ENCODE assay signal across 8 cellular contexts in the genomic region with DNA sequence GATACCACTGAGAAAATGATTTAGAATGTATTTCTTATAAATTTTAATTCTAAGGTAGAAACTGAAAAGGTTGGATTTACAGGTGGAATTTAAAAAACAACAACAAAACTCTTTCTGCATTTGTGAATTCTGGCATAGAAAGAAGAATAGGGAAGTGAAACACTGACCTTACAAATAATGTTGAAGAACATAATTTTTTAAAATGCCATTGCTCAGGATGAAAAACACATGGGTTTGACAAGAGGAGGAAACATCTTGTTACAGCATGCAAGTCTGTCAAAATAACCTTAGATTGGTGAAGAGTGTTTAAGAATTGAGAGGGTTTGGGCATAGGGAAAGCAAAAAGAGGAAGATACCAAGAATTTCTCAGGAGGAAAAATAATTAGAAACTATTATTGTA.
DNase-seq lines count a peak whose midpoint lies in the region; ATAC-seq and TF ChIP-seq lines count a peak whose summit lies in the region.

No MANE protein-coding gene starts in this region.

- DNase-seq in activated naive CD8-positive, alpha-beta T cell treated with anti-CD3 and anti-CD28 coated beads, Interleukin-2, amount 50 U/mL, for 24 hours: no peak
- DNase-seq in tibial artery (no peak), NCI-H2227 treated with DMSO at 0.1 percent for 48 hours (lab: John Stamatoyannopoulos, UW) (no peak), kidney tubule cell (ENCODE audit: low spot score) (no peak), KG1 (lab: John Stamatoyannopoulos, UW) (no peak)

- H3K4me3 ChIP-seq in tibial artery: no peak overlapping the region

- H3K4me1 Mint-ChIP-seq in activated naive CD8-positive, alpha-beta T cell treated with anti-CD3 and anti-CD28 coated beads, Interleukin-2, amount 50 U/mL, for 24 hours: peaks cover 53% of the 10 kb centered on the region

- intact Hi-C loops in tibial artery (cut with DNase I; ENCODE audit: low total_unique reads): no loop called here

- no peak for TF ChIP-seq CTCF in tibial artery (IDR thresholded peaks at IDR 0.05)

- no peaks in the 10 kb centered on the region for H3K36me3 ChIP-seq in tibial artery

- H3K4me3 Mint-ChIP-seq in activated naive CD8-positive, alpha-beta T cell treated with anti-CD3 and anti-CD28 coated beads, Interleukin-2, amount 50 U/mL, for 24 hours: peak overlapping the region; percentile 26

- peaks cover 30% of the 10 kb centered on the region for H3K9me3 Mint-ChIP-seq in activated naive CD8-positive, alpha-beta T cell treated with anti-CD3 and anti-CD28 coated beads, Interleukin-2, amount 50 U/mL, for 24 hours

- H3K27ac ChIP-seq in tibial artery: no peak overlapping the region

- ATAC-seq in GM18498 (IDR thresholded peaks at IDR 0.05; ENCODE audit: unreplicated experiment) (peak; percentile 55), GM19467 (IDR thresholded peaks at IDR 0.05; ENCODE audit: unreplicated experiment) (peak; percentile 43), HG03432 (IDR thresholded peaks at IDR 0.05; ENCODE audit: unreplicated experiment) (peak; percentile 67)
- ATAC-seq in activated naive CD8-positive, alpha-beta T cell treated with anti-CD3 and anti-CD28 coated beads, Interleukin-2, amount 50 U/mL, for 24 hours: no peak

- no peaks in the 10 kb centered on the region for H3K27me3 Mint-ChIP-seq in activated naive CD8-positive, alpha-beta T cell treated with anti-CD3 and anti-CD28 coated beads, Interleukin-2, amount 50 U/mL, for 24 hours

- H3K36me3 Mint-ChIP-seq in activated naive CD8-positive, alpha-beta T cell treated with anti-CD3 and anti-CD28 coated beads, Interleukin-2, amount 50 U/mL, for 24 hours (ENCODE audit: low read depth): peaks cover 23% of the 10 kb centered on the region

- no peaks in the 10 kb centered on the region for H3K9me3 ChIP-seq in tibial artery

- H3K27ac Mint-ChIP-seq in activated naive CD8-positive, alpha-beta T cell treated with anti-CD3 and anti-CD28 coated beads, Interleukin-2, amount 50 U/mL, for 24 hours: peak overlapping the region; percentile 89

- H3K4me1 ChIP-seq in tibial artery: no peaks in the 10 kb centered on the region

- H3K27me3 ChIP-seq in tibial artery: no peaks in the 10 kb centered on the region
